ENCODE assay signal across 11 cellular contexts in the genomic region with DNA sequence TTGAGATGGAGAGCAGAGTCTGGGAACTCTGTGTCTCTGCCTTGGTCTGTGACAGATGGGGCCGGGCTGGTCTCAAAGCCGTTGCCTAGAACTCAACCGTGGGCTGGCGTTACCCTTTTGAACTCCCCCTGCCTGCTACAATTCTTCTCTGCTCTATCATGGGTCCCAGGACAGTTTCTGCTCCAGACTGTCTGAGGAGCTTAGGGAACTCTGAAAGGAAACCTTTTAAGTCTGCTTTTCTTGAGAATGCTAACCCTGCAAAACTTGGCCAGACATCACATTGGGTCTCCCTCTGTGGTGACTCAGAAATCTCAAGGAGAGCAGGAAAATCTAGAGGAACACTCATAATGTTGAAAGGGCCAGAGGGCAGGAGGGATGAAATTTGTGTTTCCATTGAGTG.
DNase-seq lines count a peak whose midpoint lies in the region; ATAC-seq and TF ChIP-seq lines count a peak whose summit lies in the region.
"Had no signal": no experiment of that assay in that cellular context is flagged by ENCODE, and none has a peak within 500 bp of the region (broad histone marks: within the 10 kb centered on the region; RNA-seq: fewer than 3 reads in every experiment).

No MANE protein-coding gene starts in this region.

- H3K36me3 Mint-ChIP-seq in osteocyte (ENCODE audit: unreplicated experiment) (peaks cover 22% of the 10 kb centered on the region), endodermal cell (ENCODE audit: low read depth) (no peaks in the 10 kb centered on the region)
- no peaks in the 10 kb centered on the region for H3K36me3 Mint-ChIP-seq in activated CD4-positive, alpha-beta T cell treated with anti-CD3 and anti-CD28 coated beads for 36 hours (ENCODE audit: low read depth)

- peaks cover 72% of the 10 kb centered on the region for H3K4me1 Mint-ChIP-seq in osteocyte (ENCODE audit: unreplicated experiment)
- H3K4me1 Mint-ChIP-seq in endodermal cell = peaks cover 5% of the 10 kb centered on the region
- H3K4me1 Mint-ChIP-seq in activated CD4-positive, alpha-beta T cell treated with anti-CD3 and anti-CD28 coated beads for 36 hours = no peaks in the 10 kb centered on the region

- TF ChIP-seq CTCF in AG10803 (conservative IDR thresholded peaks at IDR 0.05; ENCODE audit: low read length) = no peak
- TF ChIP-seq CTCF in ascending aorta (IDR thresholded peaks at IDR 0.05) = no peak
- no peak for TF ChIP-seq CTCF in fibroblast of the aortic adventitia (IDR thresholded peaks at IDR 0.05; ENCODE audit: insufficient read depth, low read length)
- TF ChIP-seq CTCF in osteocyte (IDR thresholded peaks at IDR 0.05) = no peak
- no peak for TF ChIP-seq CTCF in endodermal cell (conservative IDR thresholded peaks at IDR 0.05)

- POLR2A ChIA-PET in activated CD4-positive, alpha-beta T cell treated with anti-CD3 and anti-CD28 coated beads for 36 hours (lab: Charles Lee) = no interaction called here

- H3K4me1 ChIP-seq in ascending aorta (peaks cover 0 to 46% of the 10 kb centered on the region in 2 donors), endodermal cell (ENCODE audit: control insufficient read depth, insufficient read depth, low read length) (no peaks in the 10 kb centered on the region)
- H3K4me1 ChIP-seq: BE2C had no signal

- DNase-seq in AG10803 (ENCODE audit: low read depth) (peak; percentile 48), ascending aorta (ENCODE audit: low spot score in 2 of 2) (peak in 1 of 2 donors; percentile 73), fibroblast of the aortic adventitia (ENCODE audit: low read depth) (peak; percentile 75), osteocyte (ENCODE audit: extremely low spot score, unreplicated experiment) (no peak), hippocampal formation (lab: John Stamatoyannopoulos, UW) (no peak), endodermal cell (no peak)
- no peak for DNase-seq in activated CD4-positive, alpha-beta T cell treated with anti-CD3 and anti-CD28 coated beads for 36 hours
- DNase-seq: activated CD8-positive, alpha-beta memory T cell treated with anti-CD3 and anti-CD28 coated beads, Interleukin-2, amount 50 U/mL, for 48 hours; BE2C; NCI-H446 treated with DMSO at 0.1 percent for 48 hours had no signal

- no peaks in the 10 kb centered on the region for H3K36me3 ChIP-seq in ascending aorta
- no peaks in the 10 kb centered on the region for H3K36me3 ChIP-seq in endodermal cell (ENCODE audit: control insufficient read depth, insufficient read depth, low read length)
- H3K36me3 ChIP-seq: BE2C had no signal

- H3K4me3 ChIP-seq in AG10803 (ENCODE audit: low read length) = no peak overlapping the region
- H3K4me3 ChIP-seq in ascending aorta = peak overlapping the region in 1 of 2 donors; percentile 23
- H3K4me3 ChIP-seq in fibroblast of the aortic adventitia (ENCODE audit: low read depth, low read length) = no peak overlapping the region
- no peak overlapping the region for H3K4me3 ChIP-seq in endodermal cell (ENCODE audit: low read length)

- no peak for ATAC-seq in HG02678 (IDR thresholded peaks at IDR 0.05; ENCODE audit: unreplicated experiment)
- ATAC-seq in activated CD4-positive, alpha-beta T cell treated with anti-CD3 and anti-CD28 coated beads for 36 hours = no peak

- H3K27me3 Mint-ChIP-seq in osteocyte (ENCODE audit: unreplicated experiment) (no peaks in the 10 kb centered on the region), endodermal cell (ENCODE audit: insufficient read depth) (peaks cover 49% of the 10 kb centered on the region)
- H3K27me3 Mint-ChIP-seq in activated CD4-positive, alpha-beta T cell treated with anti-CD3 and anti-CD28 coated beads for 36 hours = peaks cover 5% of the 10 kb centered on the region

- H3K27me3 ChIP-seq in ascending aorta = no peaks in the 10 kb centered on the region
- H3K27me3 ChIP-seq in endodermal cell (ENCODE audit: control insufficient read depth, insufficient read depth, low read length, poor library complexity, severe bottlenecking) = peaks cover 20% of the 10 kb centered on the region
- H3K27me3 ChIP-seq: BE2C had no signal

- H3K9ac ChIP-seq in endodermal cell (ENCODE audit: extremely low read depth, low read length, poor library complexity, severe bottlenecking) = no peak overlapping the region

- H3K4me3 Mint-ChIP-seq in osteocyte (ENCODE audit: unreplicated experiment) (peak overlapping the region; percentile 5), endodermal cell (no peak overlapping the region)
- H3K4me3 Mint-ChIP-seq in activated CD4-positive, alpha-beta T cell treated with anti-CD3 and anti-CD28 coated beads for 36 hours = no peak overlapping the region

- CTCF ChIA-PET in activated CD4-positive, alpha-beta T cell treated with anti-CD3 and anti-CD28 coated beads for 36 hours (lab: Charles Lee) = interaction anchor here (0.6 kb wide), 1 partner anchor 237 kb away, joined by 3 read pairs; no protein-coding TSS in a partner anchor

- H3K9me3 Mint-ChIP-seq in osteocyte (ENCODE audit: unreplicated experiment) (no peaks in the 10 kb centered on the region), endodermal cell (peaks cover 2% of the 10 kb centered on the region)
- no peaks in the 10 kb centered on the region for H3K9me3 Mint-ChIP-seq in activated CD4-positive, alpha-beta T cell treated with anti-CD3 and anti-CD28 coated beads for 36 hours (ENCODE audit: low read depth)

- H3K27ac ChIP-seq in ascending aorta (peak overlapping the region; percentile 77 to 90), endodermal cell (ENCODE audit: low read depth, low read length) (no peak overlapping the region)

- intact Hi-C loops in ascending aorta (cut with DNase I) = loop anchor here (5.0 kb wide), 1 partner anchor 52 kb away; no protein-coding TSS in a partner anchor
- intact Hi-C loops in activated CD4-positive, alpha-beta T cell treated with anti-CD3 and anti-CD28 coated beads for 36 hours (cut with DNase I, micrococcal nuclease) = no loop called here

- H3K27ac Mint-ChIP-seq in osteocyte (ENCODE audit: unreplicated experiment) = peak overlapping the region; percentile 88
- H3K27ac Mint-ChIP-seq in endodermal cell = no peak overlapping the region
- H3K27ac Mint-ChIP-seq in activated CD4-positive, alpha-beta T cell treated with anti-CD3 and anti-CD28 coated beads for 36 hours = no peak overlapping the region

- H3K9me3 ChIP-seq in ascending aorta = no peaks in the 10 kb centered on the region
- H3K9me3 ChIP-seq in endodermal cell (ENCODE audit: control insufficient read depth, low read length) = no peaks in the 10 kb centered on the region
- H3K9me3 ChIP-seq: BE2C had no signal

- 88 to 92% methylated on average over 4 of the region's 4 CpGs for WGBS in endodermal cell (ENCODE audit: insufficient coverage in 1 of 2, insufficient read length in 1 of 2), 2 experiments

Comparison
In these comparisons a context has a peak if more than half of its experiments do, and no peak if none do; other contexts are left out.
1. DNase-seq: peak in AG10803 (single experiment) and fibroblast of the aortic adventitia (single experiment); none in osteocyte (single experiment), hippocampal formation (0 of 2), endodermal cell (single experiment) and activated CD4-positive, alpha-beta T cell treated with anti-CD3 and anti-CD28 coated beads for 36 hours (single experiment).